In the genomic region with DNA sequence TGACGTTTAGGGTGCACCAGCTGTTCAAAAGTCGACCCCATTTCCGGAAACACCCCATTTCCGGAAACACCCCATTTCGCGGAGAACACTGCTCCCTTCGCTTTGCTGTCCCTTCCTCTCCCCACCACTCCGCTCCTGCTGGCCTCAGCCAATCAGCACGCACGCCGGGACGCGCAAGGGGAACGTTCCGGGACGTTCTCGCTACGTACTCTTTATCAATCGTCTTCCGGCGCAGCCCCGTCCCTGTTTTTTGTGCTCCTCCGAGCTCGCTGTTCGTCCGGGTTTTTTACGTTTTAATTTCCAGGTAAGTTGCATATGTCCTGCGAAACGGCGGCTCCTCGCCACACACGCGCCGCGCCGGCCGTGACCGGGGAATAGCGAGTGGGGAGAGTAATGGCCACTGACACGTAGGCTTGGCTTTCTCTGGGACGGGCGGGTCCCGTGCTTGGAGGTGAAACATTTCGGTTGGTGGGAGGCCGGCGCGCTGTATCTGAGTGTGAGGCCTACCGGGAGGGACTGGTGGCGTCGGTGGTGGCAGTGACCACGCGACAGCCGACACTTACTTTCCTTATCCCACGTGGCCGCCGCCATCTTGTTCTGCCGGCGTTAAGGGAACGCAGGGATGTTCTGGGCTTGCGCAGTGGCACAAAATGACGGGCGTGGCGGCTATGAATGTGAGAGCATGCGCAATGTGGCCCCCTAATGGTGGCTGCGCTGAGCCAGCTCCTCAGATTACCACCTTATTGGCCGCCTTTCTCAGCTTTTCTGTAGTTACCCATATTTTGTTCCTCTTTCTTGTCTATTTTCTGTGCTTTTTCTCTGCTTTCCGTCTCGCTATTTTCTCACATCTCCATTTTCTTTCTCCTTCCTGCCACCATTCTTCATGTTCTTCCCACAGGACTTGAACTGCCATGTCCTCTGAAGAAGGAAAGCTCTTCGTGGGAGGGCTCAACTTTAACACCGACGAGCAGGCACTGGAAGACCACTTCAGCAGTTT, we compare ENCODE assay signal across 8 cellular contexts. TPM values are rescaled to one million over a fixed set of nuclear protein-coding genes. Genes with fewer than 3 reads are reported as not detected.
DNase-seq lines count a peak whose midpoint lies in the region; ATAC-seq and TF ChIP-seq lines count a peak whose summit lies in the region.

Gene RBM3, plus strand, starts transcription at position 215 of the 997 bp plus-strand sequence. Its CDS starts 697 bp downstream, at position 912.

- H3F3A ChIP-seq in Loucy (ENCODE audit: low read depth), result no peaks in the 10 kb centered on the region

- H3K9me3 Mint-ChIP-seq in activated T-helper 2 cell treated with anti-CD3 and anti-CD28 coated beads, Interferon-gamma antibody, Interleukin-2, Interleukin-4, amounts not matched to agents 10 μg/mL and 5 μg/mL and 100 μg/mL, durations not matched to agents 14 hours and 24 hours and 36 hours, result no peaks in the 10 kb centered on the region
- H3K9me3 Mint-ChIP-seq in natural killer cell, result no peaks in the 10 kb centered on the region

- peak within 1 kb of the TSS; percentile 100 for H3K27ac Mint-ChIP-seq in activated T-helper 2 cell treated with anti-CD3 and anti-CD28 coated beads, Interferon-gamma antibody, Interleukin-2, Interleukin-4, amounts not matched to agents 10 μg/mL and 5 μg/mL and 100 μg/mL, durations not matched to agents 14 hours and 24 hours and 36 hours
- peak within 1 kb of the TSS; percentile 99 to 100 for H3K27ac Mint-ChIP-seq in natural killer cell

- H3K27me3 ChIP-seq in Loucy (ENCODE audit: insufficient read depth, low read length, poor library complexity, severe bottlenecking) (no peaks in the 10 kb centered on the region), RWPE2 (ENCODE audit: insufficient read depth, poor library complexity, severe bottlenecking) (no peaks in the 10 kb centered on the region)

- peak within 1 kb of the TSS; percentile 91 for H3K27ac ChIP-seq in RWPE2 (ENCODE audit: poor library complexity, severe bottlenecking)

- H4K20me1 ChIP-seq in Loucy (ENCODE audit: insufficient read depth, low read length, poor library complexity, severe bottlenecking), result peaks cover 26% of the 10 kb centered on the region

- intact Hi-C loops in activated T-helper 2 cell treated with anti-CD3 and anti-CD28 coated beads, Interferon-gamma antibody, Interleukin-2, Interleukin-4, amounts not matched to agents 10 μg/mL and 5 μg/mL and 100 μg/mL, durations not matched to agents 14 hours and 24 hours and 36 hours (cut with micrococcal nuclease), result loop anchor here (1.0 to 5.0 kb wide), 5 partner anchors 23 to 469 kb away; partner anchors contain the start of genes EBP, FTSJ1, TBC1D25 and TFE3
- intact Hi-C loops in natural killer cell (cut with micrococcal nuclease), result loop anchor here (1.0 to 2.0 kb wide), 3 partner anchors 23 to 98 kb away; partner anchors contain the start of genes FTSJ1, TBC1D25 and WDR13

- peak within 1 kb of the TSS; percentile 99 for H3K4me3 ChIP-seq in Loucy (ENCODE audit: low read length, poor library complexity, severe bottlenecking)
- H3K4me3 ChIP-seq in RWPE2 (ENCODE audit: severe bottlenecking), result peak within 1 kb of the TSS; percentile 80
- H3K4me3 ChIP-seq in fibroblast of mammary gland (ENCODE audit: control insufficient read depth, low read depth, low read length), result peak within 1 kb of the TSS; percentile 74

- no peaks in the 10 kb centered on the region for H3K27me3 Mint-ChIP-seq in activated T-helper 2 cell treated with anti-CD3 and anti-CD28 coated beads, Interferon-gamma antibody, Interleukin-2, Interleukin-4, amounts not matched to agents 10 μg/mL and 5 μg/mL and 100 μg/mL, durations not matched to agents 14 hours and 24 hours and 36 hours (ENCODE audit: low read depth)
- no peaks in the 10 kb centered on the region for H3K27me3 Mint-ChIP-seq in natural killer cell (ENCODE audit: low read depth in 2 of 2)

- ATAC-seq in RWPE2 (ENCODE audit: low read depth), result peak; percentile 91
- ATAC-seq in natural killer cell, result peak; percentile 90 to 98 (median 92)

- peaks cover 3% of the 10 kb centered on the region; the same call in 1 of the 2 replicates for H3K4me1 ChIP-seq in ES-I3 (ENCODE audit: insufficient read depth, low read length)
- peaks cover 7% of the 10 kb centered on the region for H3K4me1 ChIP-seq in Loucy (ENCODE audit: insufficient read depth, low read length, poor library complexity, severe bottlenecking)
- peaks cover 18% of the 10 kb centered on the region for H3K4me1 ChIP-seq in RWPE2 (ENCODE audit: insufficient read depth, poor library complexity, severe bottlenecking)

- peak; percentile 34; the same call in 1 of the 2 replicates for TF ChIP-seq CTCF in Loucy (conservative IDR thresholded peaks at IDR 0.05; ENCODE audit: low read length)
- peak; percentile 33 for TF ChIP-seq CTCF in RWPE2 (IDR thresholded peaks at IDR 0.05; ENCODE audit: poor library complexity, severe bottlenecking)
- peak; percentile 25 for TF ChIP-seq CTCF in fibroblast of mammary gland (conservative IDR thresholded peaks at IDR 0.05; ENCODE audit: control insufficient read depth, insufficient read depth, low read depth, low read length)
- peak; percentile 35 for TF ChIP-seq CTCF in natural killer cell (IDR thresholded peaks at IDR 0.05)

- H3K4me1 Mint-ChIP-seq in activated T-helper 2 cell treated with anti-CD3 and anti-CD28 coated beads, Interferon-gamma antibody, Interleukin-2, Interleukin-4, amounts not matched to agents 10 μg/mL and 5 μg/mL and 100 μg/mL, durations not matched to agents 14 hours and 24 hours and 36 hours (ENCODE audit: low read depth), result peaks cover 17% of the 10 kb centered on the region
- peaks cover 9 to 22% of the 10 kb centered on the region in 2 donors for H3K4me1 Mint-ChIP-seq in natural killer cell

- H3K36me3 ChIP-seq in ES-I3 (ENCODE audit: insufficient read depth, low read length), result peaks cover 17% of the 10 kb centered on the region
- H3K36me3 ChIP-seq in Loucy (ENCODE audit: insufficient read depth, low read length), result peaks cover 33% of the 10 kb centered on the region; the same call in 1 of the 2 replicates
- peaks cover 49% of the 10 kb centered on the region for H3K36me3 ChIP-seq in RWPE2 (ENCODE audit: low read depth)

- peaks cover 47% of the 10 kb centered on the region for H3K36me3 Mint-ChIP-seq in activated T-helper 2 cell treated with anti-CD3 and anti-CD28 coated beads, Interferon-gamma antibody, Interleukin-2, Interleukin-4, amounts not matched to agents 10 μg/mL and 5 μg/mL and 100 μg/mL, durations not matched to agents 14 hours and 24 hours and 36 hours (ENCODE audit: low read depth)
- no peaks in the 10 kb centered on the region for H3K36me3 Mint-ChIP-seq in natural killer cell

- H3K9ac ChIP-seq in ES-I3 (ENCODE audit: low read depth, low read length) (peak within 1 kb of the TSS; percentile 98), Loucy (ENCODE audit: low read depth, low read length, poor library complexity, severe bottlenecking) (peak within 1 kb of the TSS; percentile 94)

- peaks cover 34% of the 10 kb centered on the region for H3K79me2 ChIP-seq in Loucy (ENCODE audit: insufficient read depth, low read length)

- peak within 1 kb of the TSS; percentile 99 for H3K4me3 Mint-ChIP-seq in activated T-helper 2 cell treated with anti-CD3 and anti-CD28 coated beads, Interferon-gamma antibody, Interleukin-2, Interleukin-4, amounts not matched to agents 10 μg/mL and 5 μg/mL and 100 μg/mL, durations not matched to agents 14 hours and 24 hours and 36 hours (ENCODE audit: low read depth)
- peak within 1 kb of the TSS; percentile 94 for H3K4me3 Mint-ChIP-seq in natural killer cell

- H2AFZ ChIP-seq in Loucy (ENCODE audit: low read length), result peak within 1 kb of the TSS; percentile 75

- H3K4me2 ChIP-seq in Loucy (ENCODE audit: low read depth, low read length, poor library complexity, severe bottlenecking), result peak within 1 kb of the TSS; percentile 96

- H3K9me3 ChIP-seq in ES-I3 (ENCODE audit: control insufficient read depth, insufficient read depth, low read length) (no peaks in the 10 kb centered on the region), Loucy (ENCODE audit: insufficient read depth, low read depth, low read length) (no peaks in the 10 kb centered on the region), RWPE2 (ENCODE audit: severe bottlenecking) (no peaks in the 10 kb centered on the region)

- H3K9me2 ChIP-seq in Loucy (replicated peaks; ENCODE audit: low read depth, low read length), result no peaks in the 10 kb centered on the region

- peak; percentile 94 for DNase-seq in H4 (ENCODE audit: low spot score)
- peak; percentile 89 for DNase-seq in RWPE2 (ENCODE audit: low spot score)
- peak; percentile 89 for DNase-seq in activated T-helper 2 cell treated with anti-CD3 and anti-CD28 coated beads, Interferon-gamma antibody, Interleukin-2, Interleukin-4, amounts not matched to agents 10 μg/mL and 5 μg/mL and 100 μg/mL, durations not matched to agents 14 hours and 24 hours and 36 hours (ENCODE audit: low spot score)
- peak; percentile 90 for DNase-seq in fibroblast of mammary gland (ENCODE audit: low read depth)
- DNase-seq in natural killer cell, result peak; percentile 80
- peak; percentile 79 to 94 (median 90) for DNase-seq in stimulated activated naive CD4-positive, alpha-beta T cell (lab: John Stamatoyannopoulos, UW)

RNA-seq across cellular contexts. Expression of gene RBM3, which starts in this region (rescaled TPM):
- total RNA-seq in H4 (2014; rRNA removed; shearing (Covaris generic)), result 154 and 175 TPM in 2 replicates
- 345 and 346 TPM in 2 replicates for total RNA-seq in activated T-helper 2 cell treated with anti-CD3 and anti-CD28 coated beads, Interferon-gamma antibody, Interleukin-2, Interleukin-4, amounts not matched to agents 10 μg/mL and 5 μg/mL and 100 μg/mL, durations not matched to agents 14 hours and 24 hours and 36 hours
- total RNA-seq in natural killer cell, result 100 to 1,000 TPM; 356 to 419 (median 366) TPM

Comparison
In these comparisons a context has a peak if more than half of its experiments do, and no peak if none do; other contexts are left out.
1. Peak in every context shown above with its lines: DNase-seq, ATAC-seq, H3K4me3 ChIP-seq and H3K27ac ChIP-seq.